ENCODE assay signal across 1 cellular context in the genomic region with DNA sequence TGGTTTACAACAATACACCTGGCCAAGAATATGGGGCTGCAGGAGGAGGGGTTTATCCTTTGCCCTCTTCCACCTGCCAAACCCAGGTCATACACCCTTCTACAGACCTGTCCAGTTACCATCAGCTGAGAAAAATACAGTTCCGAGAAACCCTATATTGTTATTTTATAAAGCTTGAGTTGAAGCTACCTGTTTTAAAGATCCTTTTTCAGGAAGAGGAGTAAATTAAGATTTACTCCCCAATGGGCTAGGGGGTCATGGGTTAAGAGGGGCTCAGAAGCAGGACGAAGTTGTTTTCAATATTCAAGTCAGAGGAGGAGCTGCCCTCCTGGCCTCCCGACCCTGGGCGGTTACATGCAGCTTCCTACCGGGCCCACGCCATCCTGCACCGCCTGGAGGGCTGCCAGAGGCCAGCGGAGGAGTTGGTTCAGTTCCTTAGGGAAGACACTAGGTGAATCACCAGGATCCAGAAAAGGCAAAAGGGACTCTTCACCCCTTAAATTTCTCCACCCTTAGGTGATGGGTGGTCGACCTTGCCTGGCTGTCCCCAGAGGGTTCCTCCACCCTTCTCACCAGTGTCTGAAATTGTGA.
TF ChIP-seq lines count a peak whose summit lies in the region.

No MANE protein-coding gene starts in this region.

TF ChIP-seq in GM12878, 131 proteins besides CTCF, POLR2A, EP300 and RAD21:
- TF ChIP-seq, protein P1, sequence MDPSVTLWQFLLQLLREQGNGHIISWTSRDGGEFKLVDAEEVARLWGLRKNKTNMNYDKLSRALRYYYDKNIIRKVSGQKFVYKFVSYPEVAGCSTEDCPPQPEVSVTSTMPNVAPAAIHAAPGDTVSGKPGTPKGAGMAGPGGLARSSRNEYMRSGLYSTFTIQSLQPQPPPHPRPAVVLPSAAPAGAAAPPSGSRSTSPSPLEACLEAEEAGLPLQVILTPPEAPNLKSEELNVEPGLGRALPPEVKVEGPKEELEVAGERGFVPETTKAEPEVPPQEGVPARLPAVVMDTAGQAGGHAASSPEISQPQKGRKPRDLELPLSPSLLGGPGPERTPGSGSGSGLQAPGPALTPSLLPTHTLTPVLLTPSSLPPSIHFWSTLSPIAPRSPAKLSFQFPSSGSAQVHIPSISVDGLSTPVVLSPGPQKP (IDR thresholded peaks at IDR 0.05; ENCODE audit: low read depth, low read length) = no peak
- TF ChIP-seq SIX5 (IDR thresholded peaks at IDR 0.05; ENCODE audit: low read depth, low read length, severe bottlenecking) (no peak), IKZF1 (conservative IDR thresholded peaks at IDR 0.05) (no peak), RFX5 (IDR thresholded peaks at IDR 0.05; ENCODE audit: low read depth, low read length) (no peak), NRF1 (conservative IDR thresholded peaks at IDR 0.05; ENCODE audit: low read depth, low read length) (no peak), JUNB (IDR thresholded peaks at IDR 0.05) (no peak), YY1 (IDR thresholded peaks at IDR 0.05; ENCODE audit: low read depth, low read length) (no peak), FOXM1 (IDR thresholded peaks at IDR 0.05; ENCODE audit: low read depth, low read length) (no peak)
- TF ChIP-seq, protein P2, sequence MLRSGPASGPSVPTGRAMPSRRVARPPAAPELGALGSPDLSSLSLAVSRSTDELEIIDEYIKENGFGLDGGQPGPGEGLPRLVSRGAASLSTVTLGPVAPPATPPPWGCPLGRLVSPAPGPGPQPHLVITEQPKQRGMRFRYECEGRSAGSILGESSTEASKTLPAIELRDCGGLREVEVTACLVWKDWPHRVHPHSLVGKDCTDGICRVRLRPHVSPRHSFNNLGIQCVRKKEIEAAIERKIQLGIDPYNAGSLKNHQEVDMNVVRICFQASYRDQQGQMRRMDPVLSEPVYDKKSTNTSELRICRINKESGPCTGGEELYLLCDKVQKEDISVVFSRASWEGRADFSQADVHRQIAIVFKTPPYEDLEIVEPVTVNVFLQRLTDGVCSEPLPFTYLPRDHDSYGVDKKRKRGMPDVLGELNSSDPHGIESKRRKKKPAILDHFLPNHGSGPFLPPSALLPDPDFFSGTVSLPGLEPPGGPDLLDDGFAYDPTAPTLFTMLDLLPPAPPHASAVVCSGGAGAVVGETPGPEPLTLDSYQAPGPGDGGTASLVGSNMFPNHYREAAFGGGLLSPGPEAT (IDR thresholded peaks at IDR 0.05; ENCODE audit: low read depth) = no peak
